Comparison of ENCODE assay signal across 17 cellular contexts in genomic region chr3:64084640-64085039, GRCh38.
A peak's percentile ranks its signal among the peaks of the same experiment; 100 is the strongest.
DNase-seq lines count a peak whose midpoint lies in the region; ATAC-seq, FAIRE-seq and TF ChIP-seq lines count a peak whose summit lies in the region.
"Had no signal": no experiment of that assay in that cellular context is flagged by ENCODE, and none has a peak within 500 bp of the region (broad histone marks: within the 10 kb centered on the region; RNA-seq: fewer than 3 reads in every experiment).

No MANE protein-coding gene starts in this region.

- POLR2A ChIA-PET in HepG2 (lab: Yijun Ruan, JAX) (no interaction called here), RWPE1 (lab: Yijun Ruan, JAX; ENCODE audit: low non-redundant PET) (no interaction called here)

- H3K9ac ChIP-seq in HepG2 (ENCODE audit: insufficient read depth, low read depth, low read length) = no peak overlapping the region

- TF ChIP-seq EP300 in HepG2 (IDR thresholded peaks at IDR 0.05; ENCODE audit: low read depth in 2 of 2, low read length in 2 of 2) (no peak), HepG2 (CRISPR knock-in tag; IDR thresholded peaks at IDR 0.05; ENCODE audit: borderline replicate concordance) (no peak)

- H3K36me3 ChIP-seq in HepG2 (replicated peaks in 1 of 2; ENCODE audit: control insufficient read depth in 1 of 2, insufficient read depth in 2 of 2, low read length in 2 of 2) = no peaks in the 10 kb centered on the region
- no peaks in the 10 kb centered on the region for H3K36me3 ChIP-seq in right lobe of liver
- H3K36me3 ChIP-seq: vagina had no signal

- no peaks in the 10 kb centered on the region for H3K79me2 ChIP-seq in HepG2 (ENCODE audit: insufficient read depth, low read length)

- TF ChIP-seq POLR2A in HepG2 (IDR thresholded peaks at IDR 0.05; ENCODE audit: insufficient read depth in 1 of 2, low read depth in 2 of 2, low read length in 2 of 2) (no peak), right lobe of liver (IDR thresholded peaks at IDR 0.05) (no peak)

- H3K27ac ChIP-seq in HepG2 (ENCODE audit: extremely low read length, insufficient read depth, low read length) (no peak overlapping the region), right lobe of liver (no peak overlapping the region), RWPE1 (no peak overlapping the region)
- H3K27ac ChIP-seq: psoas muscle had no signal

- H3K4me1 ChIP-seq in HepG2 (ENCODE audit: insufficient read depth, low read length) = peaks cover 9% of the 10 kb centered on the region
- peaks cover 0 to 3% (median 0%) of the 10 kb centered on the region in 4 donors for H3K4me1 ChIP-seq in right lobe of liver
- H3K4me1 ChIP-seq: psoas muscle had no signal

- no peaks in the 10 kb centered on the region for H3K9me3 ChIP-seq in HepG2 (ENCODE audit: low read length)
- no peaks in the 10 kb centered on the region for H3K9me3 ChIP-seq in right lobe of liver
- H3K9me3 ChIP-seq: mucosa of descending colon, vagina had no signal

- WGBS in HepG2 (ENCODE audit: low lambda C conversion rate) = 0% methylated on average over 1 of the region's 1 CpG
- 75% methylated on average over 1 of the region's 1 CpG for WGBS in right lobe of liver (ENCODE audit: insufficient coverage, low coverage, low lambda C conversion rate, missing lambda C conversion rate)

- ATAC-seq in HepG2 = no peak
- no peak for ATAC-seq in right lobe of liver
- no peak for ATAC-seq in GM18870 (IDR thresholded peaks at IDR 0.05; ENCODE audit: unreplicated experiment)
- ATAC-seq: mucosa of descending colon, psoas muscle had no signal

- DNase-seq in HepG2 (ENCODE audit: low spot score) = peak; percentile 24
- DNase-seq in right lobe of liver = no peak
- DNase-seq in RWPE1 (ENCODE audit: low spot score) = peak; percentile 51
- peak; percentile 16 for DNase-seq in fibroblast of peridontal ligament (ENCODE audit: extremely low read depth)
- DNase-seq in pons (ENCODE audit: low spot score) = no peak
- DNase-seq in CD1c-positive myeloid dendritic cell (ENCODE audit: extremely low spot score) = no peak
- DNase-seq in mucosa of gallbladder (ENCODE audit: low spot score) = no peak
- DNase-seq: activated CD4-positive, alpha-beta T cell treated with anti-CD3 and anti-CD28 coated beads, Interleukin-2, amount 50 U/mL, for 1 hour; AML-193; Kasumi-1; mucosa of descending colon; NCI-H2107; psoas muscle; stimulated activated CD4-positive, alpha-beta T cell treated with anti-CD3 and anti-CD28 coated beads, Interleukin-4, amount 100 ng/mL, for 24 hours; stimulated activated naive CD4-positive, alpha-beta T cell had no signal

- no peak overlapping the region for H3K4me3 ChIP-seq in HepG2 (replicated peaks in 1 of 3; ENCODE audit: insufficient read depth in 1 of 3, low read depth in 2 of 3, low read length in 3 of 3)
- H3K4me3 ChIP-seq in right lobe of liver = no peak overlapping the region
- H3K4me3 ChIP-seq: mucosa of descending colon, psoas muscle, vagina had no signal

- H3K4me2 ChIP-seq in HepG2 (ENCODE audit: low read depth, low read length) = no peak overlapping the region

- BruUV-seq in HepG2 (replicated peaks; lab: Mats Ljungman, UMichigan) = no TSS peak

- no peak for FAIRE-seq in HepG2 (lab: Jason Lieb, UNC)

- TF ChIP-seq CTCF in HepG2 (CRISPR knock-in tag; IDR thresholded peaks at IDR 0.05) = no peak
- no peak for TF ChIP-seq CTCF in right lobe of liver (IDR thresholded peaks at IDR 0.05)
- no peak for TF ChIP-seq CTCF in RWPE1 (conservative IDR thresholded peaks at IDR 0.05; ENCODE audit: low read depth)

- no peaks in the 10 kb centered on the region for H4K20me1 ChIP-seq in HepG2 (ENCODE audit: insufficient read depth, low read length)

- no peak overlapping the region for H2AFZ ChIP-seq in HepG2 (ENCODE audit: low read length)

- no peak for TF ChIP-seq RAD21 in HepG2 (CRISPR knock-in tag; IDR thresholded peaks at IDR 0.05)

- intact Hi-C loops in HepG2 (cut with micrococcal nuclease; ENCODE audit: unreplicated experiment) = no loop called here
- intact Hi-C loops in right lobe of liver (cut with DNase I) = no loop called here

- CTCF ChIA-PET in HepG2 (lab: Yijun Ruan, JAX; ENCODE audit: low intra/inter-chr PET ratio, low total read pairs) (no interaction called here), RWPE1 (lab: Yijun Ruan, JAX) (no interaction called here)

- in situ Hi-C loops in HepG2 (cut with HindIII; ENCODE audit: extremely low pct_ligation_motif_present, low pct_unique_long_range_greater_than_20kb) = no loop called here

- H3K27me3 ChIP-seq in HepG2 (ENCODE audit: control insufficient read depth in 1 of 2, insufficient read depth in 2 of 2, low read length in 2 of 2) (no peaks in the 10 kb centered on the region; a peak in 1 of 5 replicates), right lobe of liver (no peaks in the 10 kb centered on the region)
- H3K27me3 ChIP-seq: vagina had no signal

TF ChIP-seq in HepG2, 621 proteins besides CTCF, POLR2A, EP300 and RAD21:
- TF ChIP-seq, protein P1, sequence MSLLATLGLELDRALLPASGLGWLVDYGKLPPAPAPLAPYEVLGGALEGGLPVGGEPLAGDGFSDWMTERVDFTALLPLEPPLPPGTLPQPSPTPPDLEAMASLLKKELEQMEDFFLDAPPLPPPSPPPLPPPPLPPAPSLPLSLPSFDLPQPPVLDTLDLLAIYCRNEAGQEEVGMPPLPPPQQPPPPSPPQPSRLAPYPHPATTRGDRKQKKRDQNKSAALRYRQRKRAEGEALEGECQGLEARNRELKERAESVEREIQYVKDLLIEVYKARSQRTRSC (CRISPR knock-in tag; IDR thresholded peaks at IDR 0.05; ENCODE audit: low read depth) = no peak
- TF ChIP-seq ZFP1 (CRISPR knock-in tag; IDR thresholded peaks at IDR 0.05) (no peak), DMAP1 (CRISPR knock-in tag; IDR thresholded peaks at IDR 0.05) (no peak), HNRNPLL (IDR thresholded peaks at IDR 0.05; ENCODE audit: low read depth, low read length, poor library complexity, severe bottlenecking) (no peak), KLF11 (CRISPR knock-in tag; IDR thresholded peaks at IDR 0.05) (no peak), HMGA1 (CRISPR knock-in tag; conservative IDR thresholded peaks at IDR 0.05) (no peak), HOXA5 (CRISPR knock-in tag; IDR thresholded peaks at IDR 0.05) (no peak), ZNF232 (CRISPR knock-in tag; IDR thresholded peaks at IDR 0.05; ENCODE audit: borderline replicate concordance) (no peak)
TF ChIP-seq in HepG2: peak in this region for 0.

Comparison
In these comparisons a context has a peak if more than half of its experiments do, and no peak if none do; other contexts are left out.
1. DNase-seq: peak in HepG2 (single experiment), RWPE1 (single experiment) and fibroblast of peridontal ligament (single experiment); none in right lobe of liver (0 of 3), pons (single experiment), CD1c-positive myeloid dendritic cell (single experiment) and mucosa of gallbladder (single experiment).